19 cellular contexts compared by ENCODE assay signal in genomic region chr3:57709559-57709958, GRCh38. TPM values are rescaled to one million over a fixed set of nuclear protein-coding genes. Genes with fewer than 3 reads are reported as not detected.
A peak's percentile ranks its signal among the peaks of the same experiment; 100 is the strongest.
DNase-seq lines count a peak whose midpoint lies in the region; ATAC-seq, FAIRE-seq and TF ChIP-seq lines count a peak whose summit lies in the region.
"Had no signal": no experiment of that assay in that cellular context is flagged by ENCODE, and none has a peak within 500 bp of the region (broad histone marks: within the 10 kb centered on the region; RNA-seq: fewer than 3 reads in every experiment).

No MANE protein-coding gene starts in this region.

- H3K36me3 Mint-ChIP-seq in astrocyte (ENCODE audit: low read depth, unreplicated experiment): no peaks in the 10 kb centered on the region
- H3K36me3 Mint-ChIP-seq: activated naive CD8-positive, alpha-beta T cell; CD4-positive, CD25-positive, alpha-beta regulatory T cell had no signal

- H2AFZ ChIP-seq in astrocyte (ENCODE audit: low read depth, low read length): no peak overlapping the region

- no peak overlapping the region for H3K27ac ChIP-seq in astrocyte (ENCODE audit: low read depth, low read length)
- no peak overlapping the region for H3K27ac ChIP-seq in kidney (ENCODE audit: low read depth in 2 of 2, low read length in 2 of 2)
- peak overlapping the region in 2 of 3 donors; percentile 35 to 63 for H3K27ac ChIP-seq in thyroid gland

- H3K4me3 ChIP-seq in astrocyte (ENCODE audit: insufficient read depth, low read depth, low read length) (no peak overlapping the region), kidney (ENCODE audit: low read length in 2 of 2) (no peak overlapping the region), thyroid gland (replicated peaks in 1 of 3) (no peak overlapping the region)
- H3K4me3 ChIP-seq: gastroesophageal sphincter had no signal

- H3K9ac ChIP-seq in astrocyte (ENCODE audit: low read length) (no peak overlapping the region), kidney (ENCODE audit: low read length in 2 of 2) (no peak overlapping the region)

- H3K27me3 Mint-ChIP-seq in astrocyte (ENCODE audit: low read depth, unreplicated experiment): no peaks in the 10 kb centered on the region
- H3K27me3 Mint-ChIP-seq: effector memory CD8-positive, alpha-beta T cell had no signal

- no peak overlapping the region for H3K4me2 ChIP-seq in astrocyte (ENCODE audit: low read length)

- no peak overlapping the region for H3K27ac Mint-ChIP-seq in astrocyte (ENCODE audit: unreplicated experiment)
- H3K27ac Mint-ChIP-seq: activated naive CD8-positive, alpha-beta T cell; CD4-positive, CD25-positive, alpha-beta regulatory T cell; effector memory CD8-positive, alpha-beta T cell had no signal

- no peak for ATAC-seq in HG03460 (IDR thresholded peaks at IDR 0.05; ENCODE audit: unreplicated experiment)
- no peak for ATAC-seq in stimulated activated naive CD8-positive, alpha-beta T cell treated with anti-CD3 and anti-CD28 coated beads, Interleukin-15, Interleukin-2, amounts not matched to agents 100 U/mL and 50 U/mL, for 24 hours
- ATAC-seq: effector memory CD8-positive, alpha-beta T cell; gastroesophageal sphincter had no signal

- H3K79me2 ChIP-seq in astrocyte (ENCODE audit: insufficient read depth, low read length): no peaks in the 10 kb centered on the region

- intact Hi-C loops in kidney (cut with DNase I): no loop called here
- intact Hi-C loops in thyroid gland (cut with DNase I): no loop called here

- FAIRE-seq in astrocyte (lab: Jason Lieb, UNC): peak; percentile 5
- FAIRE-seq in kidney (lab: Jason Lieb, UNC): peak; percentile 23
- FAIRE-seq: small intestine had no signal

- 12% methylated on average over 2 of the region's 2 CpGs for WGBS in thyroid gland, 2 donors

- no peak for TF ChIP-seq POLR2A in thyroid gland (IDR thresholded peaks at IDR 0.05)

- H3K4me1 Mint-ChIP-seq in astrocyte (ENCODE audit: low read depth, unreplicated experiment): no peaks in the 10 kb centered on the region

- DNase-seq in HT-29 (ENCODE audit: low spot score): peak; percentile 10
- DNase-seq in astrocyte (ENCODE audit: low read depth): no peak
- no peak for DNase-seq in kidney
- no peak for DNase-seq in thyroid gland
- no peak for DNase-seq in iPS-NIHi7 (ENCODE audit: extremely low spot score)
- no peak for DNase-seq in stimulated activated naive CD8-positive, alpha-beta T cell treated with anti-CD3 and anti-CD28 coated beads, Interleukin-15, Interleukin-2, amounts not matched to agents 100 U/mL and 50 U/mL, for 24 hours
- DNase-seq: activated CD4-positive, alpha-beta T cell treated with anti-CD3 and anti-CD28 coated beads for 4 hours; CD4-positive, CD25-positive, alpha-beta regulatory T cell; central memory CD4-positive, alpha-beta T cell; effector memory CD8-positive, alpha-beta T cell; GDM1; mesendoderm; NCI-H748 treated with DMSO at 0.1 percent for 48 hours; nucleus accumbens; small intestine; stimulated activated naive CD4-positive, alpha-beta T cell had no signal

- no peak for TF ChIP-seq CTCF in astrocyte (IDR thresholded peaks at IDR 0.05; ENCODE audit: insufficient read depth, low read depth, low read length)
- TF ChIP-seq CTCF in kidney (IDR thresholded peaks at IDR 0.05; ENCODE audit: borderline replicate concordance, extremely low read depth, insufficient read depth): no peak
- TF ChIP-seq CTCF in thyroid gland (IDR thresholded peaks at IDR 0.05): no peak

- H3K4me1 ChIP-seq in astrocyte (ENCODE audit: insufficient read depth, low read length): peaks cover 3% of the 10 kb centered on the region
- no peaks in the 10 kb centered on the region for H3K4me1 ChIP-seq in kidney (ENCODE audit: control insufficient read depth in 1 of 2, insufficient read depth in 1 of 2, low read depth in 1 of 2, low read length in 2 of 2)
- H3K4me1 ChIP-seq in thyroid gland: peaks cover 6 to 10% of the 10 kb centered on the region in 2 donors

- H4K20me1 ChIP-seq in astrocyte (ENCODE audit: insufficient read depth, low read length): no peaks in the 10 kb centered on the region

- H3K36me3 ChIP-seq in astrocyte (ENCODE audit: insufficient read depth, low read length) (no peaks in the 10 kb centered on the region), kidney (ENCODE audit: control insufficient read depth in 1 of 2, insufficient read depth in 2 of 2, low read length in 2 of 2) (no peaks in the 10 kb centered on the region), thyroid gland (no peaks in the 10 kb centered on the region)
- H3K36me3 ChIP-seq: gastroesophageal sphincter had no signal

- H3K27me3 ChIP-seq in astrocyte (ENCODE audit: insufficient read depth, low read length): no peaks in the 10 kb centered on the region
- H3K27me3 ChIP-seq in thyroid gland: no peaks in the 10 kb centered on the region
- H3K27me3 ChIP-seq: gastroesophageal sphincter had no signal

- H3K9me3 Mint-ChIP-seq in astrocyte (ENCODE audit: unreplicated experiment): peaks cover 6% of the 10 kb centered on the region
- H3K9me3 Mint-ChIP-seq: effector memory CD8-positive, alpha-beta T cell had no signal

- H3K9me3 ChIP-seq in astrocyte (ENCODE audit: insufficient read depth, low read depth, low read length) (no peaks in the 10 kb centered on the region), kidney (ENCODE audit: control insufficient read depth in 1 of 2, low read length in 2 of 2) (no peaks in the 10 kb centered on the region), thyroid gland (no peaks in the 10 kb centered on the region)
- H3K9me3 ChIP-seq: gastroesophageal sphincter had no signal

- peak overlapping the region; percentile 20 for H3K4me3 Mint-ChIP-seq in astrocyte (ENCODE audit: unreplicated experiment)
- H3K4me3 Mint-ChIP-seq: activated naive CD8-positive, alpha-beta T cell; CD4-positive, CD25-positive, alpha-beta regulatory T cell; effector memory CD8-positive, alpha-beta T cell had no signal

RNA-seq across cellular contexts. Expression of gene DENND6A, which starts 16.7 kb away (rescaled TPM):
- total RNA-seq in HT-29 (2014; rRNA removed; shearing (Covaris generic)): 6.8 and 7.8 TPM in 2 replicates
- total RNA-seq in astrocyte (6.6 and 10.6 TPM in 2 replicates), kidney (38.4 TPM), thyroid gland (10 to 100 TPM; 36.9 to 52.0 (median 43.8) TPM)
- 7.8 TPM for polyA plus RNA-seq in kidney (ENCODE audit: insufficient read depth, low read depth, low replicate concordance)

RNA-seq across cellular contexts. Expression of gene SLMAP, which starts 46.5 kb away (rescaled TPM):
- total RNA-seq in HT-29 (2014; rRNA removed; shearing (Covaris generic)): 51.7 and 57.2 TPM in 2 replicates
- total RNA-seq in astrocyte (68.7 and 71.4 TPM in 2 replicates), kidney (86.1 TPM), thyroid gland (10 to 100 TPM; 79.7 to 89.4 (median 83.4) TPM)
- 22.0 TPM for polyA plus RNA-seq in kidney (ENCODE audit: insufficient read depth, low read depth, low replicate concordance)

Comparison
In these comparisons a context has a peak if more than half of its experiments do, and no peak if none do; other contexts are left out.
1. H3K27ac ChIP-seq: peak in thyroid gland (2 of 3); none in astrocyte (single experiment) and kidney (0 of 2).